8 cellular contexts compared by ENCODE assay signal in genomic region chr19:13277104-13277809, GRCh38.
DNase-seq lines count a peak whose midpoint lies in the region; ATAC-seq and TF ChIP-seq lines count a peak whose summit lies in the region.

No MANE protein-coding gene starts in this region.

- H3K36me3 Mint-ChIP-seq in activated naive CD4-positive, alpha-beta T cell treated with anti-CD3 and anti-CD28 coated beads for 36 hours (ENCODE audit: low read depth) = no peaks in the 10 kb centered on the region

- ATAC-seq in SK-N-SH treated with all-trans-retinoic acid at 6 μM for 48 hours = peak; percentile 96
- no peak for ATAC-seq in GM18519 (IDR thresholded peaks at IDR 0.05; ENCODE audit: low FRiP score, unreplicated experiment)

- peak overlapping the region; percentile 64 for H3K27ac Mint-ChIP-seq in activated naive CD4-positive, alpha-beta T cell treated with anti-CD3 and anti-CD28 coated beads for 36 hours

- H3K9ac ChIP-seq in rectal smooth muscle tissue (ENCODE audit: low read length) = no peak overlapping the region

- H3K4me1 Mint-ChIP-seq in activated naive CD4-positive, alpha-beta T cell treated with anti-CD3 and anti-CD28 coated beads for 36 hours (ENCODE audit: low read depth) = peaks cover 15% of the 10 kb centered on the region

- no peak overlapping the region for H3K4me3 ChIP-seq in LNCaP clone FGC (ENCODE audit: low read depth, low read length)
- H3K4me3 ChIP-seq in rectal smooth muscle tissue (ENCODE audit: low read length) = peak overlapping the region; percentile 8

- H3K27me3 Mint-ChIP-seq in activated naive CD4-positive, alpha-beta T cell treated with anti-CD3 and anti-CD28 coated beads for 36 hours (ENCODE audit: low read depth) = no peaks in the 10 kb centered on the region

- DNase-seq in NCI-H2196 (lab: John Stamatoyannopoulos, UW; ENCODE audit: unreplicated experiment) (peak; percentile 67), NCI-H2196 treated with DMSO at 0.1 percent for 48 hours (lab: John Stamatoyannopoulos, UW; ENCODE audit: unreplicated experiment) (no peak), LNCaP clone FGC (ENCODE audit: low read depth) (peak; percentile 37), head of caudate nucleus (peak in 33 of 42 donors; percentile 3 to 83 (median 54))
- peak; percentile 81 for DNase-seq in activated naive CD4-positive, alpha-beta T cell treated with anti-CD3 and anti-CD28 coated beads for 36 hours

- no peaks in the 10 kb centered on the region for H3K36me3 ChIP-seq in rectal smooth muscle tissue (ENCODE audit: control insufficient read depth, insufficient read depth, low read length)

- intact Hi-C loops in activated naive CD4-positive, alpha-beta T cell treated with anti-CD3 and anti-CD28 coated beads for 36 hours (cut with micrococcal nuclease) = loop anchor here (1.0 to 5.0 kb wide), 5 partner anchors 55 to 584 kb away; no protein-coding TSS in a partner anchor
- intact Hi-C loops in head of caudate nucleus (cut with DNase I) = loop anchor here (2.0 kb wide), 1 partner anchor 312 kb away; no protein-coding TSS in a partner anchor

- TF ChIP-seq CTCF in LNCaP clone FGC (IDR thresholded peaks at IDR 0.05; ENCODE audit: control insufficient read depth, extremely low read depth, insufficient read depth) = peak; percentile 68

- H3K4me3 Mint-ChIP-seq in activated naive CD4-positive, alpha-beta T cell treated with anti-CD3 and anti-CD28 coated beads for 36 hours = peak overlapping the region; percentile 11

- H3K4me1 ChIP-seq in rectal smooth muscle tissue (ENCODE audit: control insufficient read depth, insufficient read depth, low read length) = no peaks in the 10 kb centered on the region

- CTCF ChIA-PET in activated naive CD4-positive, alpha-beta T cell treated with anti-CD3 and anti-CD28 coated beads for 36 hours (lab: Charles Lee) = interaction anchor here (0.7 to 4.5 kb wide), 23 partner anchors 8 to 663 kb away, joined by 3 to 60 read pairs (median 4); no protein-coding TSS in a partner anchor

- no peak overlapping the region for H3K27ac ChIP-seq in rectal smooth muscle tissue (ENCODE audit: low read depth, low read length)

- H3K27me3 ChIP-seq in rectal smooth muscle tissue (ENCODE audit: control insufficient read depth, insufficient read depth, low read length) = no peaks in the 10 kb centered on the region

- H3K9me3 Mint-ChIP-seq in activated naive CD4-positive, alpha-beta T cell treated with anti-CD3 and anti-CD28 coated beads for 36 hours = no peaks in the 10 kb centered on the region

TF ChIP-seq in SK-N-SH treated with all-trans-retinoic acid at 6 μM for 48 hours, 23 proteins besides CTCF, POLR2A, EP300 and RAD21:
- no peak for TF ChIP-seq CSRNP3 (CRISPR knock-in tag; IDR thresholded peaks at IDR 0.05)
- no peak for TF ChIP-seq PPARA (CRISPR knock-in tag; IDR thresholded peaks at IDR 0.05; ENCODE audit: borderline replicate concordance)
- TF ChIP-seq, protein P1, sequence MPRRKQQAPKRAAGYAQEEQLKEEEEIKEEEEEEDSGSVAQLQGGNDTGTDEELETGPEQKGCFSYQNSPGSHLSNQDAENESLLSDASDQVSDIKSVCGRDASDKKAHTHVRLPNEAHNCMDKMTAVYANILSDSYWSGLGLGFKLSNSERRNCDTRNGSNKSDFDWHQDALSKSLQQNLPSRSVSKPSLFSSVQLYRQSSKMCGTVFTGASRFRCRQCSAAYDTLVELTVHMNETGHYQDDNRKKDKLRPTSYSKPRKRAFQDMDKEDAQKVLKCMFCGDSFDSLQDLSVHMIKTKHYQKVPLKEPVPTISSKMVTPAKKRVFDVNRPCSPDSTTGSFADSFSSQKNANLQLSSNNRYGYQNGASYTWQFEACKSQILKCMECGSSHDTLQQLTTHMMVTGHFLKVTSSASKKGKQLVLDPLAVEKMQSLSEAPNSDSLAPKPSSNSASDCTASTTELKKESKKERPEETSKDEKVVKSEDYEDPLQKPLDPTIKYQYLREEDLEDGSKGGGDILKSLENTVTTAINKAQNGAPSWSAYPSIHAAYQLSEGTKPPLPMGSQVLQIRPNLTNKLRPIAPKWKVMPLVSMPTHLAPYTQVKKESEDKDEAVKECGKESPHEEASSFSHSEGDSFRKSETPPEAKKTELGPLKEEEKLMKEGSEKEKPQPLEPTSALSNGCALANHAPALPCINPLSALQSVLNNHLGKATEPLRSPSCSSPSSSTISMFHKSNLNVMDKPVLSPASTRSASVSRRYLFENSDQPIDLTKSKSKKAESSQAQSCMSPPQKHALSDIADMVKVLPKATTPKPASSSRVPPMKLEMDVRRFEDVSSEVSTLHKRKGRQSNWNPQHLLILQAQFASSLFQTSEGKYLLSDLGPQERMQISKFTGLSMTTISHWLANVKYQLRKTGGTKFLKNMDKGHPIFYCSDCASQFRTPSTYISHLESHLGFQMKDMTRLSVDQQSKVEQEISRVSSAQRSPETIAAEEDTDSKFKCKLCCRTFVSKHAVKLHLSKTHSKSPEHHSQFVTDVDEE (CRISPR knock-in tag; IDR thresholded peaks at IDR 0.05) = no peak
- TF ChIP-seq ZNF565 (CRISPR knock-in tag; conservative IDR thresholded peaks at IDR 0.05; ENCODE audit: low read depth) = no peak
- TF ChIP-seq BACH2 (CRISPR knock-in tag; IDR thresholded peaks at IDR 0.05; ENCODE audit: borderline replicate concordance) = no peak
- TF ChIP-seq ZNF70 (CRISPR knock-in tag; IDR thresholded peaks at IDR 0.05) = no peak
- no peak for TF ChIP-seq ZC3H10 (CRISPR knock-in tag; IDR thresholded peaks at IDR 0.05)
- no peak for TF ChIP-seq CSDC2 (CRISPR knock-in tag; IDR thresholded peaks at IDR 0.05)
- TF ChIP-seq TCF4 (CRISPR knock-in tag; IDR thresholded peaks at IDR 0.05; ENCODE audit: borderline replicate concordance) = no peak
- TF ChIP-seq TOX (CRISPR knock-in tag; IDR thresholded peaks at IDR 0.05; ENCODE audit: borderline replicate concordance) = no peak
- TF ChIP-seq ZFP3 (CRISPR knock-in tag; IDR thresholded peaks at IDR 0.05) = no peak
- no peak for TF ChIP-seq OSR1 (CRISPR knock-in tag; IDR thresholded peaks at IDR 0.05)
- TF ChIP-seq SNAI2 (CRISPR knock-in tag; IDR thresholded peaks at IDR 0.05) = no peak
- TF ChIP-seq, protein P2, sequence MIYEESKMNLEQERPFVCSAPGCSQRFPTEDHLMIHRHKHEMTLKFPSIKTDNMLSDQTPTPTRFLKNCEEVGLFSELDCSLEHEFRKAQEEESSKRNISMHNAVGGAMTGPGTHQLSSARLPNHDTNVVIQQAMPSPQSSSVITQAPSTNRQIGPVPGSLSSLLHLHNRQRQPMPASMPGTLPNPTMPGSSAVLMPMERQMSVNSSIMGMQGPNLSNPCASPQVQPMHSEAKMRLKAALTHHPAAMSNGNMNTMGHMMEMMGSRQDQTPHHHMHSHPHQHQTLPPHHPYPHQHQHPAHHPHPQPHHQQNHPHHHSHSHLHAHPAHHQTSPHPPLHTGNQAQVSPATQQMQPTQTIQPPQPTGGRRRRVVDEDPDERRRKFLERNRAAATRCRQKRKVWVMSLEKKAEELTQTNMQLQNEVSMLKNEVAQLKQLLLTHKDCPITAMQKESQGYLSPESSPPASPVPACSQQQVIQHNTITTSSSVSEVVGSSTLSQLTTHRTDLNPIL (CRISPR knock-in tag; IDR thresholded peaks at IDR 0.05; ENCODE audit: low read depth) = no peak
- TF ChIP-seq GLIS3 (CRISPR knock-in tag; IDR thresholded peaks at IDR 0.05) = no peak; the same call in 1 of the 2 replicates
